ENCODE assay signal across 8 cellular contexts in the genomic region with DNA sequence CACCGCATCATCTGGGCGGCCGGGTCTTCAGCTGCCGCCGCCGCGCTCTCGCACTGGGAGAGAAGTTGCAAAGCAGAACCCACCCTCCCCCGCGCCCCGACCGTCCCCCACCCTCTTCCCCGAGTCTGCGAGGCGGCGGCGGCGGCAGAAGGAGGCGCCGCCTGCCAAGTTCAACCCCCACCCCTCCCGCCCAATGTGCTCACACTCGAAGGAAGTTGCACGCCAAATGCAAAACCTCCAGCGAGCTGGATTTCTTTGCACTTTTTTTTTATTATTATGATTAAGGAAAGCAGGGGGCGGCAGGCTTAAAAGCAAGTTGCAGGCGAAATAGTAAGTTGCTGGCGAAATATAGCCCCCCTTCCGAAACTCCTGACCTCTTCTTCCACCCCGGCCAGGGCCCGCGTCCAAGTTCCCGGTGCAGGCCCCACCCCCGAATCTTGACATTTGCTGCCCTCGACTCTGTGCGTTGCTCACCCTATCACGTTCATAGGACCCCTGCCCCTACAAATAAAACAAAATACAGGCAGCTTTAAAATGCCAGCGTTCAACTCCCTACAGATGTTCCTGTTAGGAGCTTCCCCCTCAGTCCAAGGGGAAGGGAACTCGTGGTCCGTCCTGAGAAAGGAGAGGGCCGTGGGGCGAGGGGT. TPM values are rescaled to one million over a fixed set of nuclear protein-coding genes. Genes with fewer than 3 reads are reported as not detected.
A peak's percentile ranks its signal among the peaks of the same experiment; 100 is the strongest.
DNase-seq lines count a peak whose midpoint lies in the region; ATAC-seq, FAIRE-seq and TF ChIP-seq lines count a peak whose summit lies in the region.

No MANE protein-coding gene starts in this region.

- H3K4me3 Mint-ChIP-seq in T-helper 17 cell: peak overlapping the region; percentile 95

- ATAC-seq in T-helper 17 cell (peak; percentile 46), psoas muscle (peak; percentile 53 to 65 (median 56))

- H3K27ac Mint-ChIP-seq in T-helper 17 cell: peak overlapping the region; percentile 98

- peak overlapping the region; percentile 81 for H3K4me2 ChIP-seq in GM23248 (ENCODE audit: unreplicated experiment)

- peak overlapping the region; percentile 99 for H3K9ac ChIP-seq in GM23248

- peak overlapping the region; percentile 100 for H2AFZ ChIP-seq in GM23248

- TF ChIP-seq CTCF in right atrium auricular region (IDR thresholded peaks at IDR 0.05): no peak
- TF ChIP-seq CTCF in psoas muscle (IDR thresholded peaks at IDR 0.05): no peak

- DNase-seq in EH (ENCODE audit: low read depth): peak; percentile 92
- peak; percentile 96 for DNase-seq in GM23248
- peak; percentile 80 for DNase-seq in LHCN-M2 (ENCODE audit: low read depth)
- DNase-seq in T-helper 17 cell: peak in 2 of 3 donors; percentile 55 to 64
- DNase-seq in amniotic epithelial cell (ENCODE audit: low read depth): peak; percentile 91
- peak; percentile 85 for DNase-seq in right atrium auricular region (ENCODE audit: low spot score)
- DNase-seq in psoas muscle: peak; percentile 85 to 90
- DNase-seq in urothelium cell line (ENCODE audit: low spot score): peak; percentile 56

- H3K36me3 ChIP-seq in GM23248 (ENCODE audit: low read depth) (peaks cover 8% of the 10 kb centered on the region; the same call in 1 of the 2 replicates), right atrium auricular region (no peaks in the 10 kb centered on the region), psoas muscle (ENCODE audit: insufficient read depth in 1 of 2, low read depth in 1 of 2) (peaks cover 0 to 9% of the 10 kb centered on the region in 2 donors)

- peaks cover 30% of the 10 kb centered on the region for H3K4me1 Mint-ChIP-seq in T-helper 17 cell

- intact Hi-C loops in psoas muscle (cut with DNase I): loop anchor here (5.0 to 10.0 kb wide), 13 partner anchors 87 to 740 kb away; no protein-coding TSS in a partner anchor

- 1 to 2% methylated on average over 23 to 40 of the region's 41 CpGs for WGBS in GM23248 (ENCODE audit: low coverage in 1 of 2, low lambda C conversion rate in 2 of 2, missing lambda C conversion rate in 2 of 2), 2 experiments
- 0 to 1% (median 0%) methylated on average over 36 to 41 of the region's 41 CpGs for WGBS in psoas muscle, 3 donors

- H3K4me1 ChIP-seq in GM23248 (ENCODE audit: insufficient read depth): peaks cover 10% of the 10 kb centered on the region; the same call in 1 of the 2 replicates
- H3K4me1 ChIP-seq in right atrium auricular region: peaks cover 0 to 28% of the 10 kb centered on the region in 2 donors
- peaks cover 5% of the 10 kb centered on the region for H3K4me1 ChIP-seq in psoas muscle

- H3K27me3 ChIP-seq in GM23248 (replicated peaks; ENCODE audit: insufficient read depth) (no peaks in the 10 kb centered on the region), right atrium auricular region (no peaks in the 10 kb centered on the region), psoas muscle (ENCODE audit: insufficient read depth in 3 of 3, low read length in 2 of 3) (no peaks in the 10 kb centered on the region)

- no peaks in the 10 kb centered on the region for H3K9me3 ChIP-seq in GM23248 (ENCODE audit: low read depth)
- H3K9me3 ChIP-seq in T-helper 17 cell (ENCODE audit: control insufficient read depth, low read length, poor library complexity, severe bottlenecking): no peaks in the 10 kb centered on the region
- no peaks in the 10 kb centered on the region for H3K9me3 ChIP-seq in right atrium auricular region
- no peaks in the 10 kb centered on the region for H3K9me3 ChIP-seq in psoas muscle

- H3K4me3 ChIP-seq in GM23248: peak overlapping the region; percentile 99
- H3K4me3 ChIP-seq in right atrium auricular region: peak overlapping the region; percentile 78 to 82
- peak overlapping the region; percentile 93 for H3K4me3 ChIP-seq in psoas muscle

- peaks cover 39% of the 10 kb centered on the region for H3K79me2 ChIP-seq in GM23248 (ENCODE audit: insufficient read depth)

- H3K27ac ChIP-seq in GM23248 (peak overlapping the region; percentile 98), right atrium auricular region (peak overlapping the region; percentile 98 to 99), psoas muscle (peak overlapping the region; percentile 99)

- in situ Hi-C loops in GM23248 (cut with MboI): loop anchor here (5.0 to 10.0 kb wide), 2 partner anchors 423 to 740 kb away; no protein-coding TSS in a partner anchor

- FAIRE-seq in urothelium cell line (lab: Jason Lieb, UNC): no peak

- H3K36me3 Mint-ChIP-seq in T-helper 17 cell (ENCODE audit: low read depth): no peaks in the 10 kb centered on the region

- no peaks in the 10 kb centered on the region for H3K27me3 Mint-ChIP-seq in T-helper 17 cell

- H3K9me2 ChIP-seq in GM23248 (ENCODE audit: insufficient read depth): no peaks in the 10 kb centered on the region

- H4K20me1 ChIP-seq in GM23248 (ENCODE audit: insufficient read depth): no peaks in the 10 kb centered on the region

- peaks cover 46% of the 10 kb centered on the region for H3F3A ChIP-seq in GM23248 (ENCODE audit: insufficient read depth)

RNA-seq across cellular contexts. Expression of a gene that starts 1.1 kb away (rescaled TPM):
- total RNA-seq in GM23248 (2014; rRNA removed; shearing (Covaris generic)): 121 and 125 TPM in 2 replicates
- 100 and 103 TPM in 2 replicates for polyA plus RNA-seq in GM23248 (2016; fragmentation: Nextera tagmentation; extraction: Ambion mirVana)
- 46.7 and 47.1 TPM in 2 replicates for total RNA-seq in LHCN-M2 (2014; rRNA removed)
- 12.0 TPM for polyA plus RNA-seq in LHCN-M2 (2012)
- total RNA-seq in T-helper 17 cell: 100 to 1,000 TPM; 118 to 133 TPM
- total RNA-seq in right atrium auricular region: 10 to 100 TPM; 30.3 to 38.9 TPM
- total RNA-seq in psoas muscle: 10 to 100 TPM; 55.8 to 89.7 (median 63.6) TPM
- polyA plus RNA-seq in psoas muscle: 10 to 100 TPM; 16.5 to 34.5 (median 26.2) TPM

Comparison
In these comparisons a context has a peak if more than half of its experiments do, and no peak if none do; other contexts are left out.
1. Peak in every context shown above with its lines: DNase-seq, ATAC-seq, H3K4me3 ChIP-seq and H3K27ac ChIP-seq.